39 cellular contexts compared by ENCODE assay signal in genomic region chr16:75160386-75160785, GRCh38. TPM values are rescaled to one million over a fixed set of nuclear protein-coding genes. Genes with fewer than 3 reads are reported as not detected.
"Had no signal": no experiment of that assay in that cellular context is flagged by ENCODE, and none has a peak within 500 bp of the region (broad histone marks: within the 10 kb centered on the region; RNA-seq: fewer than 3 reads in every experiment).

No MANE protein-coding gene starts in this region.

- H3K36me3 ChIP-seq: adrenal gland, breast epithelium, cardiac muscle cell had no signal

- H3K27me3 ChIP-seq: adrenal gland, ascending aorta, body of pancreas, brain microvascular endothelial cell, breast epithelium, cardiac muscle cell had no signal

- H3K9me3 ChIP-seq: adrenal gland, body of pancreas, breast epithelium had no signal

- DNase-seq: activated effector memory CD4-positive, alpha-beta T cell treated with anti-CD3 and anti-CD28 coated beads, Interleukin-2, amount 50 U/mL, for 16 hours; activated effector memory CD4-positive, alpha-beta T cell treated with Interleukin-2 at 50 U/mL for 16 hours; activated gamma-delta T cell; activated gamma-delta T cell treated with Interleukin-2 at 50 U/mL for 16 hours; activated naive CD4-positive, alpha-beta T cell; activated naive CD4-positive, alpha-beta T cell treated with anti-CD3 and anti-CD28 coated beads for 36 hours; activated naive CD4-positive, alpha-beta T cell treated with anti-CD3 and anti-CD28 coated beads, Interleukin-2, amount 10 ng/mL, durations not matched to agents 7 days and 5 days; activated naive CD4-positive, alpha-beta T cell treated with anti-CD3 and anti-CD28 coated beads, Interleukin-2, amount 50 U/mL, for 16 hours; activated naive CD4-positive, alpha-beta T cell treated with Interleukin-2 at 50 U/mL for 16 hours; activated naive CD8-positive, alpha-beta T cell treated with anti-CD3 and anti-CD28 coated beads for 36 hours; activated naive CD8-positive, alpha-beta T cell treated with anti-CD3 and anti-CD28 coated beads, Interleukin-2, amount 10 ng/mL, durations not matched to agents 7 days and 5 days; activated naive CD8-positive, alpha-beta T cell treated with anti-CD3 and anti-CD28 coated beads, Interleukin-2, amount 50 U/mL, for 24 hours; activated T-cell treated with anti-CD3 and anti-CD28 coated beads, Interleukin-2, amount 50 U/mL, for 1 hour; activated T-cell treated with anti-CD3 and anti-CD28 coated beads, Interleukin-2, amount 50 U/mL, for 24 hours; activated T-cell treated with anti-CD3 and anti-CD28 coated beads, Interleukin-2, amount 50 U/mL, for 4 hours; activated T-cell treated with anti-CD3 and anti-CD28 coated beads, Interleukin-2, amount 50 U/mL, for 48 hours; activated T-cell treated with anti-CD3 and anti-CD28 coated beads, Interleukin-2, amount 50 U/mL, for 72 hours; adrenal gland; amniotic stem cell; amygdala; anterior cingulate cortex; aorta; body of pancreas; brain microvascular endothelial cell; caudate nucleus; central memory CD4-positive, alpha-beta T cell; cerebellar nuclear complex had no signal

- H3K4me1 ChIP-seq: adrenal gland, ascending aorta, body of pancreas, breast epithelium had no signal

- H3K4me3 ChIP-seq: adrenal gland, ascending aorta, body of pancreas, breast epithelium, cardiac muscle cell had no signal

- H3K27ac ChIP-seq: adrenal gland, ascending aorta, body of pancreas, brain microvascular endothelial cell, breast epithelium, cardiac muscle cell had no signal

RNA-seq across cellular contexts. Expression of gene LDHD, which starts 43.8 kb away (rescaled TPM):
- total RNA-seq: activated naive CD8-positive, alpha-beta T cell treated with anti-CD3 and anti-CD28 coated beads for 36 hours; activated naive CD8-positive, alpha-beta T cell treated with anti-CD3 and anti-CD28 coated beads, Interleukin-2, amount 10 ng/mL, durations not matched to agents 7 days and 5 days; astrocyte had no signal

RNA-seq across cellular contexts. Expression of gene CTRB2, which starts 46.6 kb away (rescaled TPM):
- total RNA-seq: activated naive CD4-positive, alpha-beta T cell treated with anti-CD3 and anti-CD28 coated beads for 36 hours; activated naive CD4-positive, alpha-beta T cell treated with anti-CD3 and anti-CD28 coated beads, Interleukin-2, amount 50 U/mL, for 72 hours; activated naive CD8-positive, alpha-beta T cell treated with anti-CD3 and anti-CD28 coated beads for 36 hours; activated naive CD8-positive, alpha-beta T cell treated with anti-CD3 and anti-CD28 coated beads, Interleukin-2, amount 10 ng/mL, durations not matched to agents 7 days and 5 days; activated T-cell treated with anti-CD3 and anti-CD28 coated beads, Interleukin-2, amount 50 U/mL, for 72 hours; activated T-helper 1 cell treated with anti-CD3 and anti-CD28 coated beads, Interleukin-12 subunit alpha, Interleukin-12 subunit beta, Interleukin-2, Interleukin-4 antibody, amounts not matched to agents 30 ng/mL and 10 ng/mL and 1 ng/mL, durations not matched to agents 14 hours and 24 hours and 36 hours; activated T-helper 17 cell treated with anti-CD3 and anti-CD28 coated beads, Interleukin-2, amount 50 U/mL, for 72 hours; activated T-helper 2 cell treated with anti-CD3 and anti-CD28 coated beads, Interferon-gamma antibody, Interleukin-2, Interleukin-4, amounts not matched to agents 10 μg/mL and 5 μg/mL and 100 μg/mL, durations not matched to agents 14 hours and 24 hours and 36 hours; ascending aorta; breast epithelium; bronchial epithelial cell; cardiac muscle cell; cardiac septum; cerebellum; chondrocyte had no signal

RNA-seq across cellular contexts. Expression of gene CTRB1, which starts 58.4 kb away (rescaled TPM):
- total RNA-seq: activated naive CD4-positive, alpha-beta T cell treated with anti-CD3 and anti-CD28 coated beads for 36 hours; activated naive CD4-positive, alpha-beta T cell treated with anti-CD3 and anti-CD28 coated beads, Interleukin-2, amount 50 U/mL, for 72 hours; activated naive CD8-positive, alpha-beta T cell treated with anti-CD3 and anti-CD28 coated beads for 36 hours; activated naive CD8-positive, alpha-beta T cell treated with anti-CD3 and anti-CD28 coated beads, Interleukin-2, amount 10 ng/mL, durations not matched to agents 7 days and 5 days; activated T-cell treated with anti-CD3 and anti-CD28 coated beads, Interleukin-2, amount 50 U/mL, for 72 hours; activated T-helper 1 cell treated with anti-CD3 and anti-CD28 coated beads, Interleukin-12 subunit alpha, Interleukin-12 subunit beta, Interleukin-2, Interleukin-4 antibody, amounts not matched to agents 30 ng/mL and 10 ng/mL and 1 ng/mL, durations not matched to agents 14 hours and 24 hours and 36 hours; activated T-helper 17 cell treated with anti-CD3 and anti-CD28 coated beads, Interleukin-2, amount 50 U/mL, for 72 hours; activated T-helper 2 cell treated with anti-CD3 and anti-CD28 coated beads, Interferon-gamma antibody, Interleukin-2, Interleukin-4, amounts not matched to agents 10 μg/mL and 5 μg/mL and 100 μg/mL, durations not matched to agents 14 hours and 24 hours and 36 hours; ascending aorta; astrocyte; breast epithelium; bronchial epithelial cell; cardiac muscle cell; cardiac septum; cerebellum; chondrocyte had no signal
